In genomic region chr2:215421859-215422461, GRCh38 we compare ENCODE assay signal across 18 cellular contexts. TPM values are rescaled to one million over a fixed set of nuclear protein-coding genes. Genes with fewer than 3 reads are reported as not detected.
A peak's percentile ranks its signal among the peaks of the same experiment; 100 is the strongest.
DNase-seq lines count a peak whose midpoint lies in the region; ATAC-seq and TF ChIP-seq lines count a peak whose summit lies in the region.
"Had no signal": no experiment of that assay in that cellular context is flagged by ENCODE, and none has a peak within 500 bp of the region (broad histone marks: within the 10 kb centered on the region; RNA-seq: fewer than 3 reads in every experiment).

No MANE protein-coding gene starts in this region.

- no peaks in the 10 kb centered on the region for H3K9me3 ChIP-seq in adipocyte (ENCODE audit: control insufficient read depth, low read length)
- H3K9me3 ChIP-seq in right lobe of liver = no peaks in the 10 kb centered on the region
- H3K9me3 ChIP-seq in thoracic aorta = no peaks in the 10 kb centered on the region
- H3K9me3 ChIP-seq: adrenal gland, transverse colon had no signal

- H3K36me3 Mint-ChIP-seq in endothelial cell (ENCODE audit: low read depth, unreplicated experiment) = peaks cover 57% of the 10 kb centered on the region
- H3K36me3 Mint-ChIP-seq in glutamatergic neuron (ENCODE audit: unreplicated experiment) = no peaks in the 10 kb centered on the region

- 52% methylated on average over 10 of the region's 10 CpGs for WGBS in right lobe of liver (ENCODE audit: insufficient coverage, low coverage, low lambda C conversion rate, missing lambda C conversion rate)

- TF ChIP-seq CTCF in endothelial cell (IDR thresholded peaks at IDR 0.05; ENCODE audit: unreplicated experiment) = no peak
- no peak for TF ChIP-seq CTCF in right lobe of liver (IDR thresholded peaks at IDR 0.05)
- no peak for TF ChIP-seq CTCF in thoracic aorta (IDR thresholded peaks at IDR 0.05)
- TF ChIP-seq CTCF in glutamatergic neuron (IDR thresholded peaks at IDR 0.05; ENCODE audit: partially characterized antibody, unreplicated experiment) = no peak

- peak overlapping the region; percentile 52 for H3K4me3 Mint-ChIP-seq in endothelial cell (ENCODE audit: unreplicated experiment)
- no peak overlapping the region for H3K4me3 Mint-ChIP-seq in glutamatergic neuron (ENCODE audit: unreplicated experiment)

- no peak for DNase-seq in adipocyte (ENCODE audit: low read depth)
- no peak for DNase-seq in endothelial cell (ENCODE audit: low spot score)
- DNase-seq in right lobe of liver = no peak
- no peak for DNase-seq in thoracic aorta (ENCODE audit: low spot score)
- no peak for DNase-seq in effector CD4-positive, alpha-beta T cell
- DNase-seq in glutamatergic neuron = no peak
- DNase-seq in central memory CD4-positive, alpha-beta T cell = no peak
- DNase-seq: activated CD4-positive, alpha-beta T cell treated with anti-CD3 and anti-CD28 coated beads for 48 hours; activated gamma-delta T cell; adrenal gland; AML-193; COR-L47; NCI-H2029; retina; transverse colon had no signal

- H3K27me3 Mint-ChIP-seq in endothelial cell (ENCODE audit: unreplicated experiment) (peaks cover 5% of the 10 kb centered on the region), glutamatergic neuron (ENCODE audit: unreplicated experiment) (peaks cover 1% of the 10 kb centered on the region)

- peaks cover 21% of the 10 kb centered on the region for H3K4me1 Mint-ChIP-seq in endothelial cell (ENCODE audit: unreplicated experiment)
- no peaks in the 10 kb centered on the region for H3K4me1 Mint-ChIP-seq in glutamatergic neuron (ENCODE audit: low read depth, unreplicated experiment)

- H3K9ac ChIP-seq in adipocyte (ENCODE audit: low read length) = peak overlapping the region; percentile 48
- H3K9ac ChIP-seq: KMS-11 had no signal

- H3K27ac ChIP-seq in right lobe of liver (peak overlapping the region in 2 of 3 donors; percentile 2 to 89), thoracic aorta (peak overlapping the region; percentile 15 to 41)
- H3K27ac ChIP-seq: adrenal gland, KMS-11, SK-N-MC, transverse colon had no signal

- H3K27me3 ChIP-seq in adipocyte (replicated peaks; ENCODE audit: control insufficient read depth, insufficient read depth, low read length) (no peaks in the 10 kb centered on the region), right lobe of liver (no peaks in the 10 kb centered on the region), thoracic aorta (replicated peaks; ENCODE audit: insufficient read depth) (no peaks in the 10 kb centered on the region)
- H3K27me3 ChIP-seq: adrenal gland, transverse colon had no signal

- no peak for ATAC-seq in right lobe of liver
- ATAC-seq in thoracic aorta (ENCODE audit: insufficient number of reproducible peaks, low FRiP score, low read depth) = no peak
- no peak for ATAC-seq in GM21737 (IDR thresholded peaks at IDR 0.05; ENCODE audit: unreplicated experiment)

- H3K4me3 ChIP-seq in adipocyte (ENCODE audit: low read length) = peak overlapping the region; percentile 50
- H3K4me3 ChIP-seq in right lobe of liver = no peak overlapping the region
- H3K4me3 ChIP-seq in thoracic aorta = no peak overlapping the region
- H3K4me3 ChIP-seq: adrenal gland, SK-N-MC, transverse colon had no signal

- H3K4me1 ChIP-seq in adipocyte (ENCODE audit: control insufficient read depth, insufficient read depth, low read length) (peaks cover 48% of the 10 kb centered on the region), right lobe of liver (peaks cover 0 to 69% (median 18%) of the 10 kb centered on the region in 4 donors), thoracic aorta (ENCODE audit: control insufficient read depth in 1 of 2, low read depth in 2 of 2) (peaks cover 37 to 80% of the 10 kb centered on the region in 2 donors)
- H3K4me1 ChIP-seq: adrenal gland, transverse colon had no signal

- H3K36me3 ChIP-seq in adipocyte (ENCODE audit: control insufficient read depth, insufficient read depth, low read length, severe bottlenecking) (peaks cover 98% of the 10 kb centered on the region), right lobe of liver (peaks cover 3 to 67% (median 20%) of the 10 kb centered on the region in 4 donors), thoracic aorta (peaks cover 68% of the 10 kb centered on the region)
- H3K36me3 ChIP-seq: adrenal gland, transverse colon had no signal

- H3K9me3 Mint-ChIP-seq in endothelial cell (ENCODE audit: unreplicated experiment) (no peaks in the 10 kb centered on the region), glutamatergic neuron (ENCODE audit: unreplicated experiment) (no peaks in the 10 kb centered on the region)

- no peak overlapping the region for H3K27ac Mint-ChIP-seq in endothelial cell (ENCODE audit: unreplicated experiment)
- no peak overlapping the region for H3K27ac Mint-ChIP-seq in glutamatergic neuron (ENCODE audit: unreplicated experiment)

- no peak for TF ChIP-seq POLR2A in right lobe of liver (IDR thresholded peaks at IDR 0.05)

- intact Hi-C loops in right lobe of liver (cut with DNase I) = no loop called here

RNA-seq across cellular contexts. Expression of gene FN1, which starts 13.9 kb away (rescaled TPM):
- total RNA-seq in endothelial cell (ENCODE audit: unreplicated experiment) (1,159 TPM), right lobe of liver (1,000 to 10,000 TPM in 5 of 6 experiments, 100 to 1,000 TPM in 1; 938 to 2,279 (median 1,324) TPM), thoracic aorta (1,000 to 10,000 TPM; 6,415 to 8,882 TPM), glutamatergic neuron (ENCODE audit: unreplicated experiment) (28.6 TPM)

Comparison
In these comparisons a context has a peak if more than half of its experiments do, and no peak if none do; other contexts are left out.
1. RNA of gene FN1, which starts 13.9 kb away (total RNA-seq): 6,415 to 8,882 TPM in thoracic aorta, 938 to 2,279 TPM in right lobe of liver and 1,159 TPM in endothelial cell (single experiment); 28.6 TPM in glutamatergic neuron (single experiment); every median in the first group is over 10 times any median in the second.